ENCODE assay signal across 3 cellular contexts in the genomic region with DNA sequence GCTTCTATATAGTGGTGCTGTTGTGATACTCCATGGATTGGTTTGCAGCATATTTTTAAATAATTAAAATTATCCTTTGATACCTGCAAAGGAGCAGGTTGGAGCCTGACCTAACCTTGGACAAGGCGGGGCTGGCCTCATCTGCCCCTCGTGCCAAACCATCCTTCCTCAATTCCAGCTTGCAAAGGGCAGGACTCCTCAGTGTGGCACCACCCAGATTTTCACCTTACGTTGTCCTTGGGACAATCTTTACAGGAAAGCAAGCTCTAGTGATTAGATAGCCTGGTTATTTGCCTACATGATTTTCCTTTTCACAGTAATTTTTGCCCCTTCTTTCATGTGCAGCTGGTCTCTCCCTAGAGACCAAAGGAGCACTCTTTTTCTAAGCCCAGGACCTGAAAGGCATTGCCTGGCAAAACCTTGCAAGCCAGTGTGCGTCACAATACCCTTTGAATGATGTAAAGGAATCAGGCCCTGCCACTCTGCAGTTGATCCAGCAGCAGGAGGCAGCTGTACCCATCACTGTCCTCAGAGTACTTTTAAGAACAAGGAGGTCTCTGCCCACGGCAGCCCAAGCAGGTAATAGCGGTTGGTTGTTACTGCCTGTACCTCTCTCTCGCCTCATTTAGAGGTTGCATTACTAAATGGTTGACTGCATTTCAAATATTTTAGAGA.
A peak's percentile ranks its signal among the peaks of the same experiment; 100 is the strongest.
TF ChIP-seq lines count a peak whose summit lies in the region.

No MANE protein-coding gene starts in this region.

TF ChIP-seq in SK-N-SH, 30 proteins besides CTCF, POLR2A, EP300 and RAD21:
- TF ChIP-seq NRF1 (IDR thresholded peaks at IDR 0.05; ENCODE audit: low read depth, low read length) (no peak), YY1 (IDR thresholded peaks at IDR 0.05; ENCODE audit: low read depth) (no peak), TEAD4 (IDR thresholded peaks at IDR 0.05; ENCODE audit: borderline replicate concordance, insufficient read depth) (no peak), NFIC (IDR thresholded peaks at IDR 0.05; ENCODE audit: borderline replicate concordance) (no peak), EZH2phosphoT487 (IDR thresholded peaks at IDR 0.05; ENCODE audit: borderline replicate concordance, low read depth) (no peak), SMC3 (IDR thresholded peaks at IDR 0.05; ENCODE audit: low read depth, low read length) (no peak), MXI1 (IDR thresholded peaks at IDR 0.05; ENCODE audit: low read depth, low read length) (no peak), SIN3A (IDR thresholded peaks at IDR 0.05; ENCODE audit: borderline replicate concordance, low read depth, low read length) (no peak), MEF2A (IDR thresholded peaks at IDR 0.05; ENCODE audit: borderline replicate concordance, low read depth) (no peak)
- TF ChIP-seq, protein P1, sequence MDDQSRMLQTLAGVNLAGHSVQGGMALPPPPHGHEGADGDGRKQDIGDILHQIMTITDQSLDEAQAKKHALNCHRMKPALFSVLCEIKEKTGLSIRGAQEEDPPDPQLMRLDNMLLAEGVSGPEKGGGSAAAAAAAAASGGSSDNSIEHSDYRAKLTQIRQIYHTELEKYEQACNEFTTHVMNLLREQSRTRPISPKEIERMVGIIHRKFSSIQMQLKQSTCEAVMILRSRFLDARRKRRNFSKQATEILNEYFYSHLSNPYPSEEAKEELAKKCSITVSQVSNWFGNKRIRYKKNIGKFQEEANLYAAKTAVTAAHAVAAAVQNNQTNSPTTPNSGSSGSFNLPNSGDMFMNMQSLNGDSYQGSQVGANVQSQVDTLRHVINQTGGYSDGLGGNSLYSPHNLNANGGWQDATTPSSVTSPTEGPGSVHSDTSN (IDR thresholded peaks at IDR 0.05), result no peak
- TF ChIP-seq, protein P2, sequence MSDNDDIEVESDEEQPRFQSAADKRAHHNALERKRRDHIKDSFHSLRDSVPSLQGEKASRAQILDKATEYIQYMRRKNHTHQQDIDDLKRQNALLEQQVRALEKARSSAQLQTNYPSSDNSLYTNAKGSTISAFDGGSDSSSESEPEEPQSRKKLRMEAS (IDR thresholded peaks at IDR 0.05; ENCODE audit: low read depth), result no peak
- TF ChIP-seq, protein P3, sequence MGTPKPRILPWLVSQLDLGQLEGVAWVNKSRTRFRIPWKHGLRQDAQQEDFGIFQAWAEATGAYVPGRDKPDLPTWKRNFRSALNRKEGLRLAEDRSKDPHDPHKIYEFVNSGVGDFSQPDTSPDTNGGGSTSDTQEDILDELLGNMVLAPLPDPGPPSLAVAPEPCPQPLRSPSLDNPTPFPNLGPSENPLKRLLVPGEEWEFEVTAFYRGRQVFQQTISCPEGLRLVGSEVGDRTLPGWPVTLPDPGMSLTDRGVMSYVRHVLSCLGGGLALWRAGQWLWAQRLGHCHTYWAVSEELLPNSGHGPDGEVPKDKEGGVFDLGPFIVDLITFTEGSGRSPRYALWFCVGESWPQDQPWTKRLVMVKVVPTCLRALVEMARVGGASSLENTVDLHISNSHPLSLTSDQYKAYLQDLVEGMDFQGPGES (IDR thresholded peaks at IDR 0.05; ENCODE audit: low read depth, low read length), result no peak

TF ChIP-seq in SK-N-SH treated with all-trans-retinoic acid at 6 μM for 48 hours, 23 proteins besides CTCF, POLR2A, EP300 and RAD21:
- TF ChIP-seq ZNF565 (CRISPR knock-in tag; conservative IDR thresholded peaks at IDR 0.05; ENCODE audit: low read depth), result no peak
- TF ChIP-seq, protein P4, sequence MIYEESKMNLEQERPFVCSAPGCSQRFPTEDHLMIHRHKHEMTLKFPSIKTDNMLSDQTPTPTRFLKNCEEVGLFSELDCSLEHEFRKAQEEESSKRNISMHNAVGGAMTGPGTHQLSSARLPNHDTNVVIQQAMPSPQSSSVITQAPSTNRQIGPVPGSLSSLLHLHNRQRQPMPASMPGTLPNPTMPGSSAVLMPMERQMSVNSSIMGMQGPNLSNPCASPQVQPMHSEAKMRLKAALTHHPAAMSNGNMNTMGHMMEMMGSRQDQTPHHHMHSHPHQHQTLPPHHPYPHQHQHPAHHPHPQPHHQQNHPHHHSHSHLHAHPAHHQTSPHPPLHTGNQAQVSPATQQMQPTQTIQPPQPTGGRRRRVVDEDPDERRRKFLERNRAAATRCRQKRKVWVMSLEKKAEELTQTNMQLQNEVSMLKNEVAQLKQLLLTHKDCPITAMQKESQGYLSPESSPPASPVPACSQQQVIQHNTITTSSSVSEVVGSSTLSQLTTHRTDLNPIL (CRISPR knock-in tag; IDR thresholded peaks at IDR 0.05; ENCODE audit: low read depth), result no peak
- TF ChIP-seq PPARA (CRISPR knock-in tag; IDR thresholded peaks at IDR 0.05; ENCODE audit: borderline replicate concordance), result no peak
- TF ChIP-seq, protein P5, sequence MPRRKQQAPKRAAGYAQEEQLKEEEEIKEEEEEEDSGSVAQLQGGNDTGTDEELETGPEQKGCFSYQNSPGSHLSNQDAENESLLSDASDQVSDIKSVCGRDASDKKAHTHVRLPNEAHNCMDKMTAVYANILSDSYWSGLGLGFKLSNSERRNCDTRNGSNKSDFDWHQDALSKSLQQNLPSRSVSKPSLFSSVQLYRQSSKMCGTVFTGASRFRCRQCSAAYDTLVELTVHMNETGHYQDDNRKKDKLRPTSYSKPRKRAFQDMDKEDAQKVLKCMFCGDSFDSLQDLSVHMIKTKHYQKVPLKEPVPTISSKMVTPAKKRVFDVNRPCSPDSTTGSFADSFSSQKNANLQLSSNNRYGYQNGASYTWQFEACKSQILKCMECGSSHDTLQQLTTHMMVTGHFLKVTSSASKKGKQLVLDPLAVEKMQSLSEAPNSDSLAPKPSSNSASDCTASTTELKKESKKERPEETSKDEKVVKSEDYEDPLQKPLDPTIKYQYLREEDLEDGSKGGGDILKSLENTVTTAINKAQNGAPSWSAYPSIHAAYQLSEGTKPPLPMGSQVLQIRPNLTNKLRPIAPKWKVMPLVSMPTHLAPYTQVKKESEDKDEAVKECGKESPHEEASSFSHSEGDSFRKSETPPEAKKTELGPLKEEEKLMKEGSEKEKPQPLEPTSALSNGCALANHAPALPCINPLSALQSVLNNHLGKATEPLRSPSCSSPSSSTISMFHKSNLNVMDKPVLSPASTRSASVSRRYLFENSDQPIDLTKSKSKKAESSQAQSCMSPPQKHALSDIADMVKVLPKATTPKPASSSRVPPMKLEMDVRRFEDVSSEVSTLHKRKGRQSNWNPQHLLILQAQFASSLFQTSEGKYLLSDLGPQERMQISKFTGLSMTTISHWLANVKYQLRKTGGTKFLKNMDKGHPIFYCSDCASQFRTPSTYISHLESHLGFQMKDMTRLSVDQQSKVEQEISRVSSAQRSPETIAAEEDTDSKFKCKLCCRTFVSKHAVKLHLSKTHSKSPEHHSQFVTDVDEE (CRISPR knock-in tag; IDR thresholded peaks at IDR 0.05), result no peak
- TF ChIP-seq ZC3H10 (CRISPR knock-in tag; IDR thresholded peaks at IDR 0.05), result no peak
- no peak for TF ChIP-seq ISL1 (CRISPR knock-in tag; IDR thresholded peaks at IDR 0.05)
- TF ChIP-seq, protein P6, sequence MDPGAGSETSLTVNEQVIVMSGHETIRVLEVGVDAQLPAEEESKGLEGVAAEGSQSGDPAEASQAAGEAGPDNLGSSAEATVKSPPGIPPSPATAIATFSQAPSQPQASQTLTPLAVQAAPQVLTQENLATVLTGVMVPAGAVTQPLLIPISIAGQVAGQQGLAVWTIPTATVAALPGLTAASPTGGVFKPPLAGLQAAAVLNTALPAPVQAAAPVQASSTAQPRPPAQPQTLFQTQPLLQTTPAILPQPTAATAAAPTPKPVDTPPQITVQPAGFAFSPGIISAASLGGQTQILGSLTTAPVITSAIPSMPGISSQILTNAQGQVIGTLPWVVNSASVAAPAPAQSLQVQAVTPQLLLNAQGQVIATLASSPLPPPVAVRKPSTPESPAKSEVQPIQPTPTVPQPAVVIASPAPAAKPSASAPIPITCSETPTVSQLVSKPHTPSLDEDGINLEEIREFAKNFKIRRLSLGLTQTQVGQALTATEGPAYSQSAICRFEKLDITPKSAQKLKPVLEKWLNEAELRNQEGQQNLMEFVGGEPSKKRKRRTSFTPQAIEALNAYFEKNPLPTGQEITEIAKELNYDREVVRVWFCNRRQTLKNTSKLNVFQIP (CRISPR knock-in tag; IDR thresholded peaks at IDR 0.05; ENCODE audit: borderline replicate concordance, low read depth), result no peak
- TF ChIP-seq TOX (CRISPR knock-in tag; IDR thresholded peaks at IDR 0.05; ENCODE audit: borderline replicate concordance), result no peak
- TF ChIP-seq ZFP3 (CRISPR knock-in tag; IDR thresholded peaks at IDR 0.05), result no peak
- TF ChIP-seq CSDC2 (CRISPR knock-in tag; IDR thresholded peaks at IDR 0.05), result no peak
- TF ChIP-seq GLIS3 (CRISPR knock-in tag; IDR thresholded peaks at IDR 0.05), result no peak
- TF ChIP-seq BACH2 (CRISPR knock-in tag; IDR thresholded peaks at IDR 0.05; ENCODE audit: borderline replicate concordance), result no peak
- no peak for TF ChIP-seq SNAI2 (CRISPR knock-in tag; IDR thresholded peaks at IDR 0.05)
- no peak for TF ChIP-seq ZNF8 (CRISPR knock-in tag; IDR thresholded peaks at IDR 0.05)
- TF ChIP-seq TCF4 (CRISPR knock-in tag; IDR thresholded peaks at IDR 0.05; ENCODE audit: borderline replicate concordance), result no peak
- TF ChIP-seq ESRRG (CRISPR knock-in tag; IDR thresholded peaks at IDR 0.05), result no peak
- no peak for TF ChIP-seq ARNTL (CRISPR knock-in tag; IDR thresholded peaks at IDR 0.05; ENCODE audit: borderline replicate concordance, low read depth)
- no peak for TF ChIP-seq ZNF70 (CRISPR knock-in tag; IDR thresholded peaks at IDR 0.05)
TF ChIP-seq in SK-N-SH treated with all-trans-retinoic acid at 6 μM for 48 hours: peak in this region for 0.

TF ChIP-seq in K562, 482 proteins besides CTCF, POLR2A, EP300 and RAD21:
- no peak for TF ChIP-seq ZNF217 (CRISPR knock-in tag; IDR thresholded peaks at IDR 0.05)
- TF ChIP-seq NR2C1 (IDR thresholded peaks at IDR 0.05), result no peak
- 0 out of 2 replicates have a peak, but pooled peaks have one; percentile 5 for TF ChIP-seq NR2C1 (tag; IDR thresholded peaks at IDR 0.05)
- no peak for TF ChIP-seq ADNP (tag; IDR thresholded peaks at IDR 0.05)
